8 cellular contexts compared by ENCODE assay signal in the genomic region with DNA sequence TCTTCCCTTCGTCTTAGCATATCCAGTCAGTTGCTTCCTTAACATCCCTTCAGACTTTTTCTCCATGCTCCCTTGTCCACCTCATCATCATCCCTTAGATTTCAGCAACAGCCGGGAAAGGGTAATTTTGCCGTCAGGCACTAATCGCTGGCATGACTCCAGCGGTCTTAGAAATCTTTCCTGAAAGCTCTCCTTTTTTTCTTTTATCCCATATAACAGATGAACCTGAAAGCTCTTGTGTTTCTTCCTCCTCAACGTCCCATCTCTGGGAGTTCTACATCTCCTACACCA. TPM values are rescaled to one million over a fixed set of nuclear protein-coding genes. Genes with fewer than 3 reads are reported as not detected.
A peak's percentile ranks its signal among the peaks of the same experiment; 100 is the strongest.
DNase-seq lines count a peak whose midpoint lies in the region; ATAC-seq and TF ChIP-seq lines count a peak whose summit lies in the region.

No MANE protein-coding gene starts in this region.

- H3K4me3 ChIP-seq in DOHH2 (ENCODE audit: low read length) = peak overlapping the region; percentile 75
- H3K4me3 ChIP-seq in esophagus muscularis mucosa = peak overlapping the region; percentile 66 to 92 (median 80)
- peak overlapping the region; percentile 42 to 81 for H3K4me3 ChIP-seq in prostate gland

- intact Hi-C loops in esophagus muscularis mucosa (cut with DNase I) (no loop called here), prostate gland (cut with DNase I) (no loop called here)

- H4K20me1 ChIP-seq in DOHH2 (ENCODE audit: control insufficient read depth, insufficient read depth, low read depth, low read length) = no peaks in the 10 kb centered on the region

- peaks cover 51% of the 10 kb centered on the region for H3K4me1 ChIP-seq in DOHH2 (ENCODE audit: control insufficient read depth, low read length)
- H3K4me1 ChIP-seq in esophagus muscularis mucosa = peaks cover 12 to 30% (median 20%) of the 10 kb centered on the region in 4 donors
- no peaks in the 10 kb centered on the region for H3K4me1 ChIP-seq in prostate gland (replicated peaks)

- H3K9me3 ChIP-seq in DOHH2 (ENCODE audit: control insufficient read depth, insufficient read depth, low read length) (no peaks in the 10 kb centered on the region), esophagus muscularis mucosa (no peaks in the 10 kb centered on the region), prostate gland (no peaks in the 10 kb centered on the region)

- peaks cover 40% of the 10 kb centered on the region for H3F3A ChIP-seq in DOHH2 (ENCODE audit: control insufficient read depth, insufficient read depth)

- TF ChIP-seq EP300 in esophagus muscularis mucosa (IDR thresholded peaks at IDR 0.05) = no peak

- no peaks in the 10 kb centered on the region for H3K27me3 ChIP-seq in DOHH2 (ENCODE audit: control insufficient read depth, low read length)
- H3K27me3 ChIP-seq in esophagus muscularis mucosa = peaks cover 0 to 3% (median 0%) of the 10 kb centered on the region in 4 donors
- no peaks in the 10 kb centered on the region for H3K27me3 ChIP-seq in prostate gland (replicated peaks; ENCODE audit: insufficient read depth)

- TF ChIP-seq POLR2A in esophagus muscularis mucosa (IDR thresholded peaks at IDR 0.05; ENCODE audit: low read depth) = no peak
- TF ChIP-seq POLR2A in prostate gland (IDR thresholded peaks at IDR 0.05) = no peak

- H3K9me2 ChIP-seq in DOHH2 (replicated peaks; ENCODE audit: control insufficient read depth, low read length) = no peaks in the 10 kb centered on the region

- peak; percentile 22 for DNase-seq in NCI-H460 (ENCODE audit: extremely low read depth, low read depth)
- no peak for DNase-seq in esophagus muscularis mucosa (ENCODE audit: extremely low spot score)
- DNase-seq in prostate gland (ENCODE audit: low spot score) = peak; percentile 38
- DNase-seq in NK-92 (lab: John Stamatoyannopoulos, UW; ENCODE audit: unreplicated experiment) = no peak

- WGBS in esophagus muscularis mucosa = 18% methylated on average over 6 of the region's 6 CpGs
- WGBS in prostate gland = 6% methylated on average over 6 of the region's 6 CpGs

- TF ChIP-seq CTCF in DOHH2 (IDR thresholded peaks at IDR 0.05; ENCODE audit: low read depth, low read length, poor library complexity, severe bottlenecking) (no peak), esophagus muscularis mucosa (IDR thresholded peaks at IDR 0.05) (no peak), prostate gland (IDR thresholded peaks at IDR 0.05) (no peak)

- ATAC-seq in esophagus mucosa = no peak
- no peak for ATAC-seq in GM18519 (IDR thresholded peaks at IDR 0.05; ENCODE audit: low FRiP score, unreplicated experiment)
- no peak for ATAC-seq in GM18868 (IDR thresholded peaks at IDR 0.05; ENCODE audit: unreplicated experiment)

- H3K4me2 ChIP-seq in DOHH2 (ENCODE audit: low read length) = peak overlapping the region; percentile 86

- H3K27ac ChIP-seq in DOHH2 (ENCODE audit: low read depth, low read length) = peak overlapping the region; percentile 98
- H3K27ac ChIP-seq in esophagus muscularis mucosa (replicated peaks in 1 of 4) = peak overlapping the region; percentile 99 to 100 (median 99)
- peak overlapping the region; percentile 99 for H3K27ac ChIP-seq in prostate gland

- H3K36me3 ChIP-seq in DOHH2 (ENCODE audit: control insufficient read depth, low read length) (peaks cover 4% of the 10 kb centered on the region), esophagus muscularis mucosa (no peaks in the 10 kb centered on the region), prostate gland (no peaks in the 10 kb centered on the region)

- no peaks in the 10 kb centered on the region for H3K79me2 ChIP-seq in DOHH2 (ENCODE audit: control insufficient read depth, low read length)

RNA-seq across cellular contexts. Expression of a gene that starts 10.4 kb away (rescaled TPM):
- total RNA-seq in NCI-H460 (2014; rRNA removed; shearing (Covaris generic)) = 21.7 and 24.9 TPM in 2 replicates
- polyA plus RNA-seq in NCI-H460 (2014; cell fraction: nucleus; rRNA removed) = 43.8 and 53.3 TPM in 2 replicates
- 10 to 100 TPM; 31.1 to 45.8 (median 41.6) TPM for total RNA-seq in esophagus muscularis mucosa
- total RNA-seq in prostate gland = 10 to 100 TPM; 37.8 to 40.6 TPM
- total RNA-seq in esophagus mucosa = 12.0 TPM

RNA-seq across cellular contexts. Expression of a gene that starts 28.7 kb away (rescaled TPM):
- total RNA-seq in NCI-H460 (2014; rRNA removed; shearing (Covaris generic)) = 0.63 and 1.3 TPM in 2 replicates
- 0.22 and 1.2 TPM in 2 replicates for polyA plus RNA-seq in NCI-H460 (2014; cell fraction: nucleus; rRNA removed)
- 1 to 10 TPM; 3.3 to 8.6 (median 5.5) TPM for total RNA-seq in esophagus muscularis mucosa
- total RNA-seq in prostate gland = 1 to 10 TPM; 2.1 to 3.4 TPM
- total RNA-seq in esophagus mucosa = 0.20 TPM

RNA-seq across cellular contexts. Expression of a gene that starts 38.7 kb away (rescaled TPM):
- total RNA-seq in NCI-H460 (2014; rRNA removed; shearing (Covaris generic)) = 20.0 and 29.4 TPM in 2 replicates
- 20.4 and 21.6 TPM in 2 replicates for polyA plus RNA-seq in NCI-H460 (2014; cell fraction: nucleus; rRNA removed)
- total RNA-seq in esophagus muscularis mucosa = 10 to 100 TPM; 12.1 to 21.6 (median 14.0) TPM
- total RNA-seq in prostate gland = 10 to 100 TPM; 15.0 to 22.1 TPM
- 36.5 TPM for total RNA-seq in esophagus mucosa

RNA-seq across cellular contexts. Expression of a gene that starts 47.7 kb away (rescaled TPM):
- total RNA-seq in NCI-H460 (2014; rRNA removed; shearing (Covaris generic)) = 8.7 and 10.5 TPM in 2 replicates
- 28.0 and 30.1 TPM in 2 replicates for polyA plus RNA-seq in NCI-H460 (2014; cell fraction: nucleus; rRNA removed)
- 10 to 100 TPM in 2 of 4 donors, 1 to 10 TPM in 2; 7.3 to 15.0 (median 10.5) TPM for total RNA-seq in esophagus muscularis mucosa
- total RNA-seq in prostate gland = 10 to 100 TPM in 1 of 2 donors, 1 to 10 TPM in 1; 2.6 to 25.5 TPM
- 5.8 TPM for total RNA-seq in esophagus mucosa

Comparison
In these comparisons a context has a peak if more than half of its experiments do, and no peak if none do; other contexts are left out.
1. DNase-seq: peak in NCI-H460 (single experiment) and prostate gland (single experiment); none in esophagus muscularis mucosa (single experiment) and NK-92 (single experiment).
2. Peak in every context shown above with its lines, with median percentiles within 50 percentile points of each other: H3K27ac ChIP-seq and H3K4me3 ChIP-seq.